In genomic region chr21:45396620-45396995, GRCh38 we compare ENCODE assay signal across 18 cellular contexts.
"Had no signal": no experiment of that assay in that cellular context is flagged by ENCODE, and none has a peak within 500 bp of the region (broad histone marks: within the 10 kb centered on the region; RNA-seq: fewer than 3 reads in every experiment).

No MANE protein-coding gene starts in this region.

- DNase-seq: activated CD4-positive, alpha-beta memory T cell treated with anti-CD3 and anti-CD28 coated beads, Interleukin-2, amount 10 ng/mL, durations not matched to agents 7 days and 5 days; activated CD4-positive, alpha-beta T cell treated with anti-CD3 and anti-CD28 coated beads for 36 hours; activated CD4-positive, alpha-beta T cell treated with anti-CD3 and anti-CD28 coated beads, Interleukin-2, amount 50 U/mL, for 1 hour; MG63; MV-4-11; NCI-H1092 treated with DMSO at 0.1 percent for 48 hours; NCI-H1417 treated with DMSO at 0.1 percent for 48 hours; NCI-H1694; NCI-H2029; NCI-H2107; NCI-H2171 treated with DMSO at 0.1 percent for 48 hours; NCI-H226; NCI-H526 treated with DMSO at 0.1 percent for 48 hours; NCI-H82; T-helper 1 cell; WERI-Rb-1 had no signal

- H3K4me3 ChIP-seq: MG63, SK-N-MC had no signal

- H3K27ac ChIP-seq: SK-N-MC, WERI-Rb-1 had no signal

- H3K36me3 ChIP-seq: MG63, WERI-Rb-1 had no signal

- ATAC-seq: activated CD4-positive, alpha-beta T cell treated with anti-CD3 and anti-CD28 coated beads for 36 hours; activated naive CD4-positive, alpha-beta T cell treated with anti-CD3 and anti-CD28 coated beads, Interleukin-2, amount 50 U/mL, for 72 hours had no signal

- H3K4me1 Mint-ChIP-seq: activated CD4-positive, alpha-beta memory T cell treated with anti-CD3 and anti-CD28 coated beads, Interleukin-2, amount 10 ng/mL, durations not matched to agents 7 days and 5 days; activated CD4-positive, alpha-beta T cell treated with anti-CD3 and anti-CD28 coated beads for 36 hours had no signal

- H3K27ac Mint-ChIP-seq: activated CD4-positive, alpha-beta memory T cell treated with anti-CD3 and anti-CD28 coated beads, Interleukin-2, amount 10 ng/mL, durations not matched to agents 7 days and 5 days; activated CD4-positive, alpha-beta T cell treated with anti-CD3 and anti-CD28 coated beads for 36 hours; activated naive CD4-positive, alpha-beta T cell treated with anti-CD3 and anti-CD28 coated beads, Interleukin-2, amount 50 U/mL, for 72 hours had no signal

- H3K4me3 Mint-ChIP-seq: activated CD4-positive, alpha-beta memory T cell treated with anti-CD3 and anti-CD28 coated beads, Interleukin-2, amount 10 ng/mL, durations not matched to agents 7 days and 5 days; activated CD4-positive, alpha-beta T cell treated with anti-CD3 and anti-CD28 coated beads for 36 hours had no signal
